Comparison of ENCODE assay signal across 1 cellular context in the genomic region with DNA sequence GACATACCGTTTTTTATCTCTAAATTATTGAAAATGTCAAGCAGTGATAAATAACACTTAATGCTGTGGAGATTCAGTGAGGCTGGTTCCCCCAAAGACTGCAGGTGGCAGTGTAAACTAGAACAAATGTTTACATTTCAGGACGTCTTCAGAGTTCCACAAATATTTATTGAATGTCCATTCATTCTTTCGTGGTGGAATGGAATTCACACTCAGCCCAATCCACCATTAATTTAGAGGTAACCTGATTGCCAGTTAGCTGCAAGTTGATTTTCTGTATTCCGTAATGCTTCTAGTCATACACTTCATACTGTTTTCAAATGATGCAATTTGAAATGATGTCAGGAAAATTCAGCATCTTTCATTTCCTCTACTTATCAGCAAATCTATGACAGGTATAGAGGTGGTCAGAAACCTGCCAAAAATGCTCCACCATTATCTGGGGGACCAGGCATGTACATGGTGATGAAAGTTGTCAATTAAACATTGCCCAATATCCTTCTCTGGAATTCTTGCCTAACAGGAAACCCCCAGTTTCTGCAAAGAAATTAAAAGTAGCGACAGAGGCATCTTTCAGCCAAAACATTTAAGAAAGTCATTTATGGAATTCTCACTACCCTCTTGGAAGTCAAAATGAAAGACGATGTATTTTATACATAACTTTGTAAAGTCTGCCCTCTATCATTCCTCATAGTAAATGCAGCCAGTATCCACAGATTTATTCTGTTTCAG.
TF ChIP-seq lines count a peak whose summit lies in the region.

No MANE protein-coding gene starts in this region.

TF ChIP-seq in HEK293T, 16 proteins besides CTCF, POLR2A, EP300 and RAD21 (continued from another document):
- TF ChIP-seq LEF1 (IDR thresholded peaks at IDR 0.05; ENCODE audit: borderline replicate concordance) (no peak), FOXM1 (IDR thresholded peaks at IDR 0.05; ENCODE audit: borderline replicate concordance) (no peak), ARNT (IDR thresholded peaks at IDR 0.05) (no peak), CTBP1 (IDR thresholded peaks at IDR 0.05; ENCODE audit: borderline replicate concordance) (no peak), FOXK2 (IDR thresholded peaks at IDR 0.05) (no peak), SUZ12 (IDR thresholded peaks at IDR 0.05) (no peak)
